Comparison of ENCODE assay signal across 8 cellular contexts in the genomic region with DNA sequence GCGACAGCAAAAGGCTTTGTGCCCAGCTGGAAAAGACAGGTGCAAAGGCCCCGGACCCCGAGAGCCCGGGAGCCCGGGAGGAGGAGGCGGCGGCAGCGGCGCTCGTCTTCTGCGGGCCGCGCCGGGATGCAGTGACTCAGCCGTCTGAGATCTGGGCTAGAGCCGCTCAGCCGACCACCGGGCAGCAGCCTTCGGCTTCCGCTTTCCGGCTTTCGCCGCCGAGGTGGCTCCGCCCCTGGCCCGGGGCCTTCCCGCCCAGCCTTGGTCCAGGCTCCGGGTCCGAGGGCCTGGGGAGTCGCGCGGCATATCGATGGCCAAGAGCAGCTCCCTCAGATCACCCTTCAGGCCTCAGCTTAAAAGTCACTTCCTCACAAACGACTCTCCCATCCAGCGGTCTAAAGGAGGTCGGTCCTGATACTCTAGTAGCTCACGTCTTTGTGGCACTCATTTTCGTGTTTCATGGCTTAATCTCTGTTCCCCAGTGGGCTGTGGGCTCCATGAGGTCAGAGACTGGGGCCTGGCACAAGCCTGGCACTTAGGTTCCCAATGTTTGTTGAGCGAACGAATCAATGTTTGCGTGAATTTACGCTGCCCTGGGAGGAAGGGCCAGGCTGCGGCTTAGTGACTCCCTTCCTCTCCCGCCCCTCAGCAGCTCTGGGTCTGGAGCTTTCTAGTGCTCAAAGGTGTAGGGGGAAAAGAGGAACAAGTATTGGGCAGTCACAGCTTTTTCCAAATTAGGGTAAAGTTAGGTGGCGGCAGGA. TPM values are rescaled to one million over a fixed set of nuclear protein-coding genes. Genes with fewer than 3 reads are reported as not detected.
DNase-seq lines count a peak whose midpoint lies in the region; ATAC-seq and TF ChIP-seq lines count a peak whose summit lies in the region.

Gene PHTF1, minus strand, starts transcription at position 146 of the 761 bp plus-strand sequence. CDS start 783 bp downstream, outside the sequence.

- H3K9ac ChIP-seq in ES-I3 (ENCODE audit: low read depth, low read length), result peak within 1 kb of the TSS; percentile 74
- H3K9ac ChIP-seq in GM23248, result peak within 1 kb of the TSS; percentile 93

- in situ Hi-C loops in GM23248 (cut with MboI), result no loop called here

- peak; percentile 91 for ATAC-seq in foreskin keratinocyte

- peaks cover 56% of the 10 kb centered on the region for H3K4me1 Mint-ChIP-seq in neural crest cell

- H3K27me3 ChIP-seq in GM23248 (replicated peaks; ENCODE audit: insufficient read depth), result no peaks in the 10 kb centered on the region
- no peaks in the 10 kb centered on the region for H3K27me3 ChIP-seq in foreskin keratinocyte

- DNase-seq in GM23248 (peak; percentile 94), Kasumi-1 (lab: John Stamatoyannopoulos, UW) (peak; percentile 82 to 86), activated gamma-delta T cell treated with Interleukin-2 at 50 U/mL for 16 hours (peak; percentile 51), foreskin keratinocyte (peak in 1 of 2 donors; percentile 61), neural crest cell (ENCODE audit: low read depth, low spot score) (peak; percentile 71)

- H3K4me2 ChIP-seq in GM23248 (ENCODE audit: unreplicated experiment), result peak within 1 kb of the TSS; percentile 86

- H3K4me1 ChIP-seq in ES-I3 (ENCODE audit: insufficient read depth, low read length) (peaks cover 10% of the 10 kb centered on the region; the same call in 1 of the 2 replicates), GM23248 (ENCODE audit: insufficient read depth) (peaks cover 8% of the 10 kb centered on the region), foreskin keratinocyte (no peaks in the 10 kb centered on the region)

- H4K20me1 ChIP-seq in GM23248 (ENCODE audit: insufficient read depth), result no peaks in the 10 kb centered on the region

- peak within 1 kb of the TSS; percentile 98 for H3K27ac Mint-ChIP-seq in neural crest cell (ENCODE audit: unreplicated experiment)

- H3K9me3 ChIP-seq in ES-I3 (ENCODE audit: control insufficient read depth, insufficient read depth, low read length), result no peaks in the 10 kb centered on the region
- H3K9me3 ChIP-seq in GM23248 (ENCODE audit: low read depth), result no peaks in the 10 kb centered on the region

- H3K27ac ChIP-seq in GM23248 (peak within 1 kb of the TSS; percentile 92), foreskin keratinocyte (peak within 1 kb of the TSS; percentile 59)

- peak within 1 kb of the TSS; percentile 95 for H3K4me3 Mint-ChIP-seq in neural crest cell

- H3K27me3 Mint-ChIP-seq in neural crest cell (ENCODE audit: low read depth), result no peaks in the 10 kb centered on the region

- TF ChIP-seq CTCF in foreskin keratinocyte (conservative IDR thresholded peaks at IDR 0.05) (no peak), neural crest cell (conservative IDR thresholded peaks at IDR 0.05) (no peak), subcutaneous adipose tissue (IDR thresholded peaks at IDR 0.05; ENCODE audit: low read depth) (no peak)

- peak within 1 kb of the TSS; percentile 94 for H3K4me3 ChIP-seq in GM23248

- 1 to 2% methylated on average over 43 to 44 of the region's 45 CpGs for WGBS in GM23248 (ENCODE audit: low coverage in 1 of 2, low lambda C conversion rate in 2 of 2, missing lambda C conversion rate in 2 of 2), 2 experiments

- H3K9me2 ChIP-seq in GM23248 (ENCODE audit: insufficient read depth), result no peaks in the 10 kb centered on the region

- H3K79me2 ChIP-seq in GM23248 (ENCODE audit: insufficient read depth), result peaks cover 44% of the 10 kb centered on the region

- peak within 1 kb of the TSS; percentile 95 for H2AFZ ChIP-seq in GM23248

- peaks cover 22% of the 10 kb centered on the region; the same call in 1 of the 2 replicates for H3F3A ChIP-seq in GM23248 (ENCODE audit: insufficient read depth)

- peak; percentile 86 for TF ChIP-seq POLR2A in Raji (IDR thresholded peaks at IDR 0.05; ENCODE audit: insufficient read depth, low read depth, low read length)

- H3K36me3 Mint-ChIP-seq in neural crest cell (ENCODE audit: low read depth), result peaks cover 4% of the 10 kb centered on the region

- no peaks in the 10 kb centered on the region for H3K36me3 ChIP-seq in ES-I3 (ENCODE audit: insufficient read depth, low read length)
- H3K36me3 ChIP-seq in GM23248 (ENCODE audit: low read depth), result 0 out of 2 replicates have a peak, but pooled peaks cover 14% of the 10 kb centered on the region

- no peaks in the 10 kb centered on the region for H3K9me3 Mint-ChIP-seq in neural crest cell

RNA-seq across cellular contexts. Expression of gene PHTF1, which starts in this region (rescaled TPM):
- total RNA-seq in GM23248 (2014; rRNA removed; shearing (Covaris generic)), result 17.3 and 18.2 TPM in 2 replicates
- polyA plus RNA-seq in GM23248 (2016; fragmentation: Nextera tagmentation; extraction: Ambion mirVana) (15.9 TPM in 2 replicates), foreskin keratinocyte (5.9 and 6.3 TPM in 2 replicates)
- total RNA-seq in foreskin keratinocyte (12.0 and 13.5 TPM in 2 replicates), neural crest cell (48.5 and 50.2 TPM in 2 replicates), subcutaneous adipose tissue (10 to 100 TPM; 14.5 to 23.3 (median 18.3) TPM)
